ENCODE assay signal across 1 cellular context in the genomic region with DNA sequence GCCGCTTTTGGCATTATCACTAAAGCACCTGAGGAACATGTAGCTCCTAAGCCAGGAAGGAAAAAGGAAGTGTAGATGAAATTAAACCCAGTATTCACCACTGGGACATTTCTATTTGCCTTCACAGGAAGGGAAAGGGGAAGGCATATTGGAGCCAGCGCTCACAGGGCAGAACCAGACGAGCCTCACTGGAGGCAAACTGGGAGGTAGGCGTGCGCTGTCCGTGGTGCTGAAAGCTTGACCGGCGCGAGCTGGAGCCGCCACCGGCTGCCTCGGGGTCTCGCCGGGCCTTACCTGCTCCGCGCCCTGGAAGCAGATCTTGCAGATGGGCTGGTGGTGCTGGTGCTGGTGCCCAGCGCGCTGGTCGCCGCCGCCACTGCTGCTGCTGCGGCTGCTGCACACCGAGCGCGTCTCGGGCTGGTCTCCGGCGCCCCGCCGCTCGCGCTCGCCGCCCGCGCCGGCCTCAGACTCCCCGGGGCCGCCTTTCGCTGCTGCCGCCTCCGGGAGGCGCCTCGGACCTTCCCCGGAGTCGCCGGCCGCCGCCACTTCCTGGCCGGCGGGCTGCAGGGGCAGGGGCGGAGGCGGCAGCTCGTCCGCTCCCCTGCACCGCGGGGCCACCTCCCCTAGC.
TF ChIP-seq lines count a peak whose summit lies in the region.

No MANE protein-coding gene starts in this region.

TF ChIP-seq in SK-N-SH, 30 proteins besides CTCF, POLR2A, EP300 and RAD21 (continued from another document):
- TF ChIP-seq USF1 (IDR thresholded peaks at IDR 0.05; ENCODE audit: borderline replicate concordance, low read depth), result no peak
